ENCODE assay signal across 1 cellular context in the genomic region with DNA sequence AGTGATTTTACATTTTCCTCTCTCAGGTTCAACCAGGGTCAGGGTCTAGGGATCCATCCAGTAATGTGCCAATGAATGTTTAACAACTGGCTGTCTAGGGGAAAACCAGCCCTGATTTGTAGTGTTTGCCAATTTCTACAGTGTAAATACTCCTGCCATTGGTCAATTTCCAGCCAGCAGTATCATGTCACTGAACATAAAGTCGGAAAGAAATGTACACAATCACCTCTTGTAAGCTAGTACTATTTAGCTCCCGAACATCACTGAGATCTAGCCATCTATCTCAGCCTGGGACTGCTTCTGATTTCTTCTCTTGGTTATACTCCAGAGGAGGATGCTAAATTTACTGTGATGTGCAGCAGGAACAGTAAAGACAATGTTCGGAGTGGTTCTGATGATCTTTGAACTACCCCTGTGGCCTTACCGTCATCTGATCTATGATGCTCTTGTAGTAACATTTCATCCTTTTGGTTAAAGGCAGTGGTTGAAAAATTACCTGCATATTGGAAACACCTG.
TF ChIP-seq lines count a peak whose summit lies in the region.

No MANE protein-coding gene starts in this region.

TF ChIP-seq in HepG2, 621 proteins besides CTCF, POLR2A, EP300 and RAD21 (continued from another document):
- TF ChIP-seq, protein P1, sequence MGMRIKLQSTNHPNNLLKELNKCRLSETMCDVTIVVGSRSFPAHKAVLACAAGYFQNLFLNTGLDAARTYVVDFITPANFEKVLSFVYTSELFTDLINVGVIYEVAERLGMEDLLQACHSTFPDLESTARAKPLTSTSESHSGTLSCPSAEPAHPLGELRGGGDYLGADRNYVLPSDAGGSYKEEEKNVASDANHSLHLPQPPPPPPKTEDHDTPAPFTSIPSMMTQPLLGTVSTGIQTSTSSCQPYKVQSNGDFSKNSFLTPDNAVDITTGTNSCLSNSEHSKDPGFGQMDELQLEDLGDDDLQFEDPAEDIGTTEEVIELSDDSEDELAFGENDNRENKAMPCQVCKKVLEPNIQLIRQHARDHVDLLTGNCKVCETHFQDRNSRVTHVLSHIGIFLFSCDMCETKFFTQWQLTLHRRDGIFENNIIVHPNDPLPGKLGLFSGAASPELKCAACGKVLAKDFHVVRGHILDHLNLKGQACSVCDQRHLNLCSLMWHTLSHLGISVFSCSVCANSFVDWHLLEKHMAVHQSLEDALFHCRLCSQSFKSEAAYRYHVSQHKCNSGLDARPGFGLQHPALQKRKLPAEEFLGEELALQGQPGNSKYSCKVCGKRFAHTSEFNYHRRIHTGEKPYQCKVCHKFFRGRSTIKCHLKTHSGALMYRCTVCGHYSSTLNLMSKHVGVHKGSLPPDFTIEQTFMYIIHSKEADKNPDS (CRISPR knock-in tag; IDR thresholded peaks at IDR 0.05): peak; percentile 72; the same call in 1 of the 2 replicates
- TF ChIP-seq, protein P2, sequence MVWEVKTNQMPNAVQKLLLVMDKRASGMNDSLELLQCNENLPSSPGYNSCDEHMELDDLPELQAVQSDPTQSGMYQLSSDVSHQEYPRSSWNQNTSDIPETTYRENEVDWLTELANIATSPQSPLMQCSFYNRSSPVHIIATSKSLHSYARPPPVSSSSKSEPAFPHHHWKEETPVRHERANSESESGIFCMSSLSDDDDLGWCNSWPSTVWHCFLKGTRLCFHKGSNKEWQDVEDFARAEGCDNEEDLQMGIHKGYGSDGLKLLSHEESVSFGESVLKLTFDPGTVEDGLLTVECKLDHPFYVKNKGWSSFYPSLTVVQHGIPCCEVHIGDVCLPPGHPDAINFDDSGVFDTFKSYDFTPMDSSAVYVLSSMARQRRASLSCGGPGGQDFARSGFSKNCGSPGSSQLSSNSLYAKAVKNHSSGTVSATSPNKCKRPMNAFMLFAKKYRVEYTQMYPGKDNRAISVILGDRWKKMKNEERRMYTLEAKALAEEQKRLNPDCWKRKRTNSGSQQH (CRISPR knock-in tag; IDR thresholded peaks at IDR 0.05; ENCODE audit: low read depth): peak; percentile 54; the same call in 1 of the 2 replicates
- peak; percentile 69; the same call in 1 of the 2 replicates for TF ChIP-seq FOXJ3 (CRISPR knock-in tag; IDR thresholded peaks at IDR 0.05; ENCODE audit: borderline replicate concordance)
- peak; percentile 25; the same call in 1 of the 2 replicates for TF ChIP-seq MAFF (IDR thresholded peaks at IDR 0.05; ENCODE audit: low read depth, low read length)
- TF ChIP-seq TBX3 (IDR thresholded peaks at IDR 0.05; ENCODE audit: borderline replicate concordance): peak; percentile 15; the same call in 1 of the 2 replicates
- TF ChIP-seq ZNF337 (CRISPR knock-in tag; IDR thresholded peaks at IDR 0.05; ENCODE audit: borderline replicate concordance, low read depth): peak; percentile 39; the same call in 1 of the 2 replicates
- peak; percentile 9; the same call in 1 of the 2 replicates for TF ChIP-seq YEATS2 (CRISPR knock-in tag; IDR thresholded peaks at IDR 0.05; ENCODE audit: borderline replicate concordance)
- peak; percentile 65 for TF ChIP-seq HDAC1 (CRISPR knock-in tag; IDR thresholded peaks at IDR 0.05)
- no peak for TF ChIP-seq SOX13 (IDR thresholded peaks at IDR 0.05)
- peak in 1 of 2 experiments; percentile 57; a peak in 1 of 4 replicates for TF ChIP-seq SOX13 (CRISPR knock-in tag; conservative IDR thresholded peaks at IDR 0.05 in 1 of 2, IDR thresholded peaks at IDR 0.05 in 1 of 2)
- TF ChIP-seq KAT2B (IDR thresholded peaks at IDR 0.05; ENCODE audit: borderline replicate concordance, low read depth, low read length): no peak
- TF ChIP-seq ZKSCAN8 (CRISPR knock-in tag; IDR thresholded peaks at IDR 0.05; ENCODE audit: borderline replicate concordance): 0 out of 2 replicates have a peak, but pooled peaks have one; percentile 74
- peak; percentile 55; the same call in 1 of the 2 replicates for TF ChIP-seq HDAC2 (CRISPR knock-in tag; IDR thresholded peaks at IDR 0.05)
- TF ChIP-seq ZNF550 (CRISPR knock-in tag; IDR thresholded peaks at IDR 0.05; ENCODE audit: borderline replicate concordance): no peak
- peak; percentile 89 for TF ChIP-seq RARA (CRISPR knock-in tag; IDR thresholded peaks at IDR 0.05)
- TF ChIP-seq, protein P3, sequence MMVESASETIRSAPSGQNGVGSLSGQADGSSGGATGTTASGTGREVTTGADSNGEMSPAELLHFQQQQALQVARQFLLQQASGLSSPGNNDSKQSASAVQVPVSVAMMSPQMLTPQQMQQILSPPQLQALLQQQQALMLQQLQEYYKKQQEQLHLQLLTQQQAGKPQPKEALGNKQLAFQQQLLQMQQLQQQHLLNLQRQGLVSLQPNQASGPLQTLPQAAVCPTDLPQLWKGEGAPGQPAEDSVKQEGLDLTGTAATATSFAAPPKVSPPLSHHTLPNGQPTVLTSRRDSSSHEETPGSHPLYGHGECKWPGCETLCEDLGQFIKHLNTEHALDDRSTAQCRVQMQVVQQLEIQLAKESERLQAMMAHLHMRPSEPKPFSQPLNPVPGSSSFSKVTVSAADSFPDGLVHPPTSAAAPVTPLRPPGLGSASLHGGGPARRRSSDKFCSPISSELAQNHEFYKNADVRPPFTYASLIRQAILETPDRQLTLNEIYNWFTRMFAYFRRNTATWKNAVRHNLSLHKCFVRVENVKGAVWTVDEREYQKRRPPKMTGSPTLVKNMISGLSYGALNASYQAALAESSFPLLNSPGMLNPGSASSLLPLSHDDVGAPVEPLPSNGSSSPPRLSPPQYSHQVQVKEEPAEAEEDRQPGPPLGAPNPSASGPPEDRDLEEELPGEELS (CRISPR knock-in tag; IDR thresholded peaks at IDR 0.05): peak; percentile 66
- TF ChIP-seq, protein P4, sequence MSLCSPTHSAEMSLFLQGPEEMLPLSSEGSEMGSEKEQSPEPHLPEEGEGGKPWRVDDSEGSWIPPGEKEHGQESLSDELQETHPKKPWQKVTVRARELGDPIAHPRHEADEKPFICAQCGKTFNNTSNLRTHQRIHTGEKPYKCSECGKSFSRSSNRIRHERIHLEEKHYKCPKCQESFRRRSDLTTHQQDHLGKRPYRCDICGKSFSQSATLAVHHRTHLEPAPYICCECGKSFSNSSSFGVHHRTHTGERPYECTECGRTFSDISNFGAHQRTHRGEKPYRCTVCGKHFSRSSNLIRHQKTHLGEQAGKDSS (CRISPR knock-in tag; IDR thresholded peaks at IDR 0.05; ENCODE audit: borderline replicate concordance, low read depth): no peak
- peak; percentile 85 for TF ChIP-seq PHF21A (CRISPR knock-in tag; IDR thresholded peaks at IDR 0.05)
- TF ChIP-seq, protein P5, sequence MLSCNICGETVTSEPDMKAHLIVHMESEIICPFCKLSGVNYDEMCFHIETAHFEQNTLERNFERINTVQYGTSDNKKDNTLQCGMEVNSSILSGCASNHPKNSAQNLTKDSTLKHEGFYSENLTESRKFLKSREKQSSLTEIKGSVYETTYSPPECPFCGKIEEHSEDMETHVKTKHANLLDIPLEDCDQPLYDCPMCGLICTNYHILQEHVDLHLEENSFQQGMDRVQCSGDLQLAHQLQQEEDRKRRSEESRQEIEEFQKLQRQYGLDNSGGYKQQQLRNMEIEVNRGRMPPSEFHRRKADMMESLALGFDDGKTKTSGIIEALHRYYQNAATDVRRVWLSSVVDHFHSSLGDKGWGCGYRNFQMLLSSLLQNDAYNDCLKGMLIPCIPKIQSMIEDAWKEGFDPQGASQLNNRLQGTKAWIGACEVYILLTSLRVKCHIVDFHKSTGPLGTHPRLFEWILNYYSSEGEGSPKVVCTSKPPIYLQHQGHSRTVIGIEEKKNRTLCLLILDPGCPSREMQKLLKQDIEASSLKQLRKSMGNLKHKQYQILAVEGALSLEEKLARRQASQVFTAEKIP (CRISPR knock-in tag; IDR thresholded peaks at IDR 0.05; ENCODE audit: borderline replicate concordance): no peak
TF ChIP-seq in HepG2: peak in this region for 133.
